ENCODE assay signal across 1 cellular context in genomic region chr1:214124915-214125314, GRCh38.
TF ChIP-seq lines count a peak whose summit lies in the region.

No MANE protein-coding gene starts in this region.

TF ChIP-seq in endothelial cell of umbilical vein, 7 proteins besides CTCF, POLR2A, EP300 and RAD21 (continued from another document):
- TF ChIP-seq POLR2AphosphoS5 (IDR thresholded peaks at IDR 0.05; ENCODE audit: insufficient read depth, low read depth, low read length) (no peak), JUN (IDR thresholded peaks at IDR 0.05; ENCODE audit: borderline replicate concordance, insufficient read depth, insufficient read length, low read depth) (no peak), FOS (IDR thresholded peaks at IDR 0.05; ENCODE audit: borderline replicate concordance, insufficient read depth, low read length) (no peak), GATA2 (IDR thresholded peaks at IDR 0.05; ENCODE audit: insufficient read depth, insufficient read length, low read depth, low read length) (no peak), MYC (IDR thresholded peaks at IDR 0.05; ENCODE audit: low read depth, low read length) (no peak)
TF ChIP-seq in endothelial cell of umbilical vein: peak in this region for 0.
